In genomic region chr15:55774113-55774970, GRCh38 we compare ENCODE assay signal across 10 cellular contexts. TPM values are rescaled to one million over a fixed set of nuclear protein-coding genes. Genes with fewer than 3 reads are reported as not detected.
A peak's percentile ranks its signal among the peaks of the same experiment; 100 is the strongest.
DNase-seq lines count a peak whose midpoint lies in the region; ATAC-seq, FAIRE-seq and TF ChIP-seq lines count a peak whose summit lies in the region.
"Had no signal": no experiment of that assay in that cellular context is flagged by ENCODE, and none has a peak within 500 bp of the region (broad histone marks: within the 10 kb centered on the region; RNA-seq: fewer than 3 reads in every experiment).

No MANE protein-coding gene starts in this region.

- ATAC-seq in HG02852 (IDR thresholded peaks at IDR 0.05; ENCODE audit: unreplicated experiment): peak; percentile 64
- ATAC-seq in RWPE2 (ENCODE audit: low read depth): peak; percentile 28; the same call in 1 of the 3 replicates
- ATAC-seq in activated naive CD8-positive, alpha-beta T cell treated with anti-CD3 and anti-CD28 coated beads, Interleukin-2, amount 50 U/mL, for 24 hours: peak; percentile 36

- H3K9me1 ChIP-seq in keratinocyte (ENCODE audit: control insufficient read depth, extremely low read depth, insufficient read depth, low read length): no peaks in the 10 kb centered on the region

- FAIRE-seq in keratinocyte (lab: Jason Lieb, UNC): no peak

- no peaks in the 10 kb centered on the region for H3K4me1 Mint-ChIP-seq in activated naive CD8-positive, alpha-beta T cell treated with anti-CD3 and anti-CD28 coated beads, Interleukin-2, amount 50 U/mL, for 24 hours
- H3K4me1 Mint-ChIP-seq: activated B cell treated with CpG ODN at 0.5 μM for 24 hours had no signal

- no peak overlapping the region for H3K4me3 ChIP-seq in GM12864 (ENCODE audit: low read depth, low read length)
- H3K4me3 ChIP-seq in RWPE2 (ENCODE audit: severe bottlenecking): no peak overlapping the region
- H3K4me3 ChIP-seq in keratinocyte (ENCODE audit: control insufficient read depth in 2 of 3, extremely low read depth in 1 of 3, insufficient read depth in 2 of 3, low read depth in 1 of 3, low read length in 3 of 3): no peak overlapping the region
- H3K4me3 ChIP-seq: skin epidermis had no signal

- H3K9me3 Mint-ChIP-seq in activated naive CD8-positive, alpha-beta T cell treated with anti-CD3 and anti-CD28 coated beads, Interleukin-2, amount 50 U/mL, for 24 hours: no peaks in the 10 kb centered on the region
- H3K9me3 Mint-ChIP-seq: activated B cell treated with CpG ODN at 0.5 μM for 24 hours had no signal

- H3K4me3 Mint-ChIP-seq in activated naive CD8-positive, alpha-beta T cell treated with anti-CD3 and anti-CD28 coated beads, Interleukin-2, amount 50 U/mL, for 24 hours: no peak overlapping the region
- H3K4me3 Mint-ChIP-seq: activated B cell treated with CpG ODN at 0.5 μM for 24 hours had no signal

- H3K36me3 ChIP-seq in RWPE2 (ENCODE audit: low read depth) (no peaks in the 10 kb centered on the region), keratinocyte (ENCODE audit: control insufficient read depth in 2 of 2, extremely low read depth in 1 of 2, insufficient read depth in 2 of 2, low read length in 2 of 2) (no peaks in the 10 kb centered on the region)

- H3K27ac Mint-ChIP-seq in activated naive CD8-positive, alpha-beta T cell treated with anti-CD3 and anti-CD28 coated beads, Interleukin-2, amount 50 U/mL, for 24 hours: no peak overlapping the region
- H3K27ac Mint-ChIP-seq: activated B cell treated with CpG ODN at 0.5 μM for 24 hours had no signal

- DNase-seq in GM12864 (ENCODE audit: low read depth): no peak
- no peak for DNase-seq in RWPE2 (ENCODE audit: low spot score)
- peak; percentile 42 for DNase-seq in activated naive CD8-positive, alpha-beta T cell treated with anti-CD3 and anti-CD28 coated beads, Interleukin-2, amount 50 U/mL, for 24 hours
- DNase-seq in keratinocyte (ENCODE audit: low read depth, low spot score): no peak
- peak; percentile 4 for DNase-seq in stimulated activated CD8-positive, alpha-beta memory T cell treated with anti-CD3 and anti-CD28 coated beads, Interleukin-12 subunit alpha, Interleukin-12 subunit beta, amount 100 ng/mL, for 4 hours (ENCODE audit: low read depth)
- no peak for DNase-seq in SHP77 treated with DMSO at 0.1 percent for 48 hours (lab: John Stamatoyannopoulos, UW)
- DNase-seq in putamen (ENCODE audit: low spot score): no peak
- DNase-seq: activated B cell treated with CpG ODN at 0.5 μM for 24 hours had no signal

- no peak overlapping the region for H3K9ac ChIP-seq in keratinocyte (ENCODE audit: control insufficient read depth, extremely low read depth, insufficient read depth, low read length)

- no peak overlapping the region for H2AFZ ChIP-seq in keratinocyte (ENCODE audit: control insufficient read depth, low read length)

- H3K4me1 ChIP-seq in RWPE2 (ENCODE audit: insufficient read depth, poor library complexity, severe bottlenecking) (peaks cover 5% of the 10 kb centered on the region), keratinocyte (ENCODE audit: control insufficient read depth, extremely low read depth, insufficient read depth, low read length) (no peaks in the 10 kb centered on the region)

- peak; percentile 71 for TF ChIP-seq CTCF in GM12864 (IDR thresholded peaks at IDR 0.05; ENCODE audit: low read depth, low read length, missing control alignments)
- TF ChIP-seq CTCF in RWPE2 (IDR thresholded peaks at IDR 0.05; ENCODE audit: poor library complexity, severe bottlenecking): peak; percentile 88
- TF ChIP-seq CTCF in keratinocyte (optimal IDR thresholded peaks at IDR 0.05 in 1 of 3, IDR thresholded peaks at IDR 0.05 in 1 of 3, conservative IDR thresholded peaks at IDR 0.05 in 1 of 3; ENCODE audit: extremely low read depth in 1 of 3, insufficient read depth in 2 of 3, low read length in 3 of 3): peak; percentile 55 to 60 (median 59)

- peaks cover 9% of the 10 kb centered on the region for H3K27me3 Mint-ChIP-seq in activated naive CD8-positive, alpha-beta T cell treated with anti-CD3 and anti-CD28 coated beads, Interleukin-2, amount 50 U/mL, for 24 hours

- H3K36me3 Mint-ChIP-seq in activated naive CD8-positive, alpha-beta T cell treated with anti-CD3 and anti-CD28 coated beads, Interleukin-2, amount 50 U/mL, for 24 hours (ENCODE audit: low read depth): no peaks in the 10 kb centered on the region

- H3K27ac ChIP-seq in RWPE2 (ENCODE audit: poor library complexity, severe bottlenecking): no peak overlapping the region
- no peak overlapping the region for H3K27ac ChIP-seq in keratinocyte (ENCODE audit: control insufficient read depth, insufficient read depth, low read length)
- H3K27ac ChIP-seq: skin epidermis had no signal

- H3K79me2 ChIP-seq in keratinocyte (ENCODE audit: control insufficient read depth, insufficient read depth, low read length): no peaks in the 10 kb centered on the region

- dilution Hi-C loops in keratinocyte (cut with MboI; ENCODE audit: extremely low pct_ligation_motif_present, low sequenced_read_pairs): no loop called here

- H3K9me3 ChIP-seq in RWPE2 (ENCODE audit: severe bottlenecking) (no peaks in the 10 kb centered on the region), keratinocyte (ENCODE audit: control insufficient read depth, low read depth, low read length) (no peaks in the 10 kb centered on the region)

- H3K4me2 ChIP-seq in keratinocyte (ENCODE audit: control insufficient read depth, extremely low read depth, insufficient read depth, low read depth, low read length): no peak overlapping the region

- no peaks in the 10 kb centered on the region for H4K20me1 ChIP-seq in keratinocyte (ENCODE audit: control insufficient read depth, extremely low read depth, insufficient read depth, low read length)

- no peaks in the 10 kb centered on the region for H3K27me3 ChIP-seq in RWPE2 (ENCODE audit: insufficient read depth, poor library complexity, severe bottlenecking)
- no peaks in the 10 kb centered on the region for H3K27me3 ChIP-seq in keratinocyte (ENCODE audit: control insufficient read depth, extremely low read depth, insufficient read depth, low read length)

RNA-seq across cellular contexts. Expression of gene PRTG, which starts 31.4 kb away (rescaled TPM):
- not detected in 3 replicates for polyA plus RNA-seq in keratinocyte
- 0.35 TPM for polyA plus RNA-seq in keratinocyte (2011; ENCODE audit: low read depth)
- not detected in 2 replicates for polyA plus RNA-seq in keratinocyte (2011; cell fraction: cytosol; rRNA removed)
- not detected in 2 replicates for polyA plus RNA-seq in keratinocyte (2011; cell fraction: nucleus; rRNA removed)
- polyA plus RNA-seq in keratinocyte (2012; ENCODE audit: low replicate concordance): not detected in 2 replicates
- 0.03 TPM in 1 of 3 replicates, not detected in the others for polyA minus RNA-seq in keratinocyte
- polyA minus RNA-seq in keratinocyte (2011; cell fraction: cytosol; rRNA and poly(A)+ RNA removed): not detected
- polyA minus RNA-seq in keratinocyte (2011; cell fraction: nucleus; rRNA and poly(A)+ RNA removed): not detected in 2 replicates

Comparison
In these comparisons a context has a peak if more than half of its experiments do, and no peak if none do; other contexts are left out.
1. DNase-seq: peak in activated naive CD8-positive, alpha-beta T cell treated with anti-CD3 and anti-CD28 coated beads, Interleukin-2, amount 50 U/mL, for 24 hours (single experiment) and stimulated activated CD8-positive, alpha-beta memory T cell treated with anti-CD3 and anti-CD28 coated beads, Interleukin-12 subunit alpha, Interleukin-12 subunit beta, amount 100 ng/mL, for 4 hours (single experiment); none in GM12864 (single experiment), RWPE2 (single experiment), keratinocyte (single experiment), SHP77 treated with DMSO at 0.1 percent for 48 hours (single experiment) and putamen (single experiment).
2. Peak in every context shown above with its lines, with median percentiles within 50 percentile points of each other: CTCF ChIP-seq and ATAC-seq.